ENCODE assay signal across 16 cellular contexts in the genomic region with DNA sequence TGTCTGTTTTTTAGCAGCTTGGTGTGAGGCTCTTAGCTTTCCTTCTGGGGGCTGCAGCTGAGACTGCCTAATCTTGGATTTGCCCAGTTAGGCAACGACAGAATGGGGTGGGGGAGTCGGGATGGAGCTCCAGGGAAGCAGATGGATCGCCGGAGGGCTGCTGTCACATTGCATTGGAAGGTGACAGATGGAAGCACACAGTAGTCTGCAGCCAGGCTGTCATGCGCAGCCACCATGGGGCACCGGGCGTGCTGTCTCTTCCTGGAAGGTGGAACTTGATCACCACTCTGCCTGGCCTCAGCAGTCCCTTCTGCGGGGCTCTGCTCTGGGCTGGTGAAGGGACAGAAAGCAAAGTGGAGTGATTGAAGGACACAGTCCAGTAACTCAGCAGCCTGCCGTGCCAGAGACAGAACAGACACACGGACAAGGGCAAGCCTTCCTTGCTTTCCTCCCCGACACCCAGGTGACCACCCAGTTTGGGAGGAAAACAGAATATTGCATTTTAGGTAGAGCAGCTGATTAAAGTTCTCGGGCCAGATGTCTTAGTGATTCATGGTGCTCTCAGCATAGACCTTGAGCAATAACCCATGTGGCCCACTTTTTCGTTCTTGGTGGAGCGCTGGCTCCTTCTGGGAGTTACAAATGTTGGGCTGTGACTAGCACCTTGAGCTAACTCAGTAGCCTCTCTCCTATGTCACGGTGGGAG. TPM values are rescaled to one million over a fixed set of nuclear protein-coding genes. Genes with fewer than 3 reads are reported as not detected.
A peak's percentile ranks its signal among the peaks of the same experiment; 100 is the strongest.
DNase-seq lines count a peak whose midpoint lies in the region; ATAC-seq and TF ChIP-seq lines count a peak whose summit lies in the region.
"Had no signal": no experiment of that assay in that cellular context is flagged by ENCODE, and none has a peak within 500 bp of the region (broad histone marks: within the 10 kb centered on the region; RNA-seq: fewer than 3 reads in every experiment).

No MANE protein-coding gene starts in this region.

- CTCF ChIA-PET in activated CD8-positive, alpha-beta T cell treated with anti-CD3 and anti-CD28 coated beads, Interleukin-2, amount 10 ng/mL, durations not matched to agents 7 days and 5 days (lab: Charles Lee) = no interaction called here
- CTCF ChIA-PET in activated CD8-positive, alpha-beta T cell treated with anti-CD3 and anti-CD28 coated beads for 36 hours (lab: Charles Lee) = interaction anchor here (1.2 to 1.3 kb wide), 2 partner anchors 8 to 12 kb away, joined by 3 to 4 read pairs; no protein-coding TSS in a partner anchor

- no peaks in the 10 kb centered on the region for H3K9me3 Mint-ChIP-seq in activated CD8-positive, alpha-beta T cell treated with anti-CD3 and anti-CD28 coated beads, Interleukin-2, amount 10 ng/mL, durations not matched to agents 7 days and 5 days (ENCODE audit: insufficient read depth)
- no peaks in the 10 kb centered on the region for H3K9me3 Mint-ChIP-seq in activated CD8-positive, alpha-beta T cell treated with anti-CD3 and anti-CD28 coated beads for 36 hours
- H3K9me3 Mint-ChIP-seq: stimulated activated memory B cell treated with anti-CD40 and anti-IgM and Interleukin-4, amounts not matched to agents 10 μg/mL and 1 μg/mL and 100 μg/mL, for 72 hours had no signal

- peaks cover 60% of the 10 kb centered on the region for H3K36me3 Mint-ChIP-seq in activated CD8-positive, alpha-beta T cell treated with anti-CD3 and anti-CD28 coated beads, Interleukin-2, amount 10 ng/mL, durations not matched to agents 7 days and 5 days (ENCODE audit: low read depth)
- H3K36me3 Mint-ChIP-seq in activated CD8-positive, alpha-beta T cell treated with anti-CD3 and anti-CD28 coated beads for 36 hours (ENCODE audit: low read depth) = peaks cover 14% of the 10 kb centered on the region
- H3K36me3 Mint-ChIP-seq: stimulated activated memory B cell treated with anti-CD40 and anti-IgM and Interleukin-4, amounts not matched to agents 10 μg/mL and 1 μg/mL and 100 μg/mL, for 72 hours had no signal

- H3K4me3 Mint-ChIP-seq in activated CD8-positive, alpha-beta T cell treated with anti-CD3 and anti-CD28 coated beads, Interleukin-2, amount 10 ng/mL, durations not matched to agents 7 days and 5 days = no peak overlapping the region
- H3K4me3 Mint-ChIP-seq in activated CD8-positive, alpha-beta T cell treated with anti-CD3 and anti-CD28 coated beads for 36 hours = no peak overlapping the region
- H3K4me3 Mint-ChIP-seq: stimulated activated memory B cell treated with anti-CD40 and anti-IgM and Interleukin-4, amounts not matched to agents 10 μg/mL and 1 μg/mL and 100 μg/mL, for 72 hours had no signal

- H3K27me3 Mint-ChIP-seq in activated CD8-positive, alpha-beta T cell treated with anti-CD3 and anti-CD28 coated beads, Interleukin-2, amount 10 ng/mL, durations not matched to agents 7 days and 5 days (ENCODE audit: low read depth) = no peaks in the 10 kb centered on the region
- no peaks in the 10 kb centered on the region for H3K27me3 Mint-ChIP-seq in activated CD8-positive, alpha-beta T cell treated with anti-CD3 and anti-CD28 coated beads for 36 hours
- H3K27me3 Mint-ChIP-seq: stimulated activated memory B cell treated with anti-CD40 and anti-IgM and Interleukin-4, amounts not matched to agents 10 μg/mL and 1 μg/mL and 100 μg/mL, for 72 hours had no signal

- peaks cover 35% of the 10 kb centered on the region for H3K4me1 Mint-ChIP-seq in activated CD8-positive, alpha-beta T cell treated with anti-CD3 and anti-CD28 coated beads, Interleukin-2, amount 10 ng/mL, durations not matched to agents 7 days and 5 days (ENCODE audit: low read depth)
- peaks cover 31% of the 10 kb centered on the region for H3K4me1 Mint-ChIP-seq in activated CD8-positive, alpha-beta T cell treated with anti-CD3 and anti-CD28 coated beads for 36 hours (ENCODE audit: low read depth)
- H3K4me1 Mint-ChIP-seq: stimulated activated memory B cell treated with anti-CD40 and anti-IgM and Interleukin-4, amounts not matched to agents 10 μg/mL and 1 μg/mL and 100 μg/mL, for 72 hours had no signal

- H3K36me3 ChIP-seq in MG63 = no peaks in the 10 kb centered on the region

- no peaks in the 10 kb centered on the region for H3K9me3 ChIP-seq in MG63

- H3K4me3 ChIP-seq in MG63 = no peak overlapping the region
- H3K4me3 ChIP-seq: BLaER1 treated with 17β-estradiol and CSF1 and Interleukin-3, amounts not matched to agents 10 nM and 100 nM had no signal

- intact Hi-C loops in activated CD8-positive, alpha-beta T cell treated with anti-CD3 and anti-CD28 coated beads for 36 hours (cut with micrococcal nuclease) = no loop called here

- no peak for ATAC-seq in activated CD8-positive, alpha-beta T cell treated with anti-CD3 and anti-CD28 coated beads, Interleukin-2, amount 10 ng/mL, durations not matched to agents 7 days and 5 days
- ATAC-seq in activated CD8-positive, alpha-beta T cell treated with anti-CD3 and anti-CD28 coated beads for 36 hours = no peak
- ATAC-seq in HG03442 (IDR thresholded peaks at IDR 0.05; ENCODE audit: unreplicated experiment) (no peak), HG03571 (IDR thresholded peaks at IDR 0.05; ENCODE audit: unreplicated experiment) (no peak)
- ATAC-seq: stimulated activated memory B cell treated with anti-CD40 and anti-IgM and Interleukin-4, amounts not matched to agents 10 μg/mL and 1 μg/mL and 100 μg/mL, for 72 hours had no signal

- TF ChIP-seq CTCF in activated CD8-positive, alpha-beta T cell treated with anti-CD3 and anti-CD28 coated beads for 36 hours (IDR thresholded peaks at IDR 0.05) = no peak

- H3K27ac ChIP-seq in caudate nucleus (ENCODE audit: low read depth, low read length) (peak overlapping the region; percentile 19), substantia nigra (ENCODE audit: low read depth, low read length, poor library complexity, severe bottlenecking) (peak overlapping the region; percentile 24)
- H3K27ac ChIP-seq: BLaER1 treated with 17β-estradiol and CSF1 and Interleukin-3, amounts not matched to agents 10 nM and 100 nM had no signal

- POLR2A ChIA-PET in activated CD8-positive, alpha-beta T cell treated with anti-CD3 and anti-CD28 coated beads, Interleukin-2, amount 10 ng/mL, durations not matched to agents 7 days and 5 days (lab: Charles Lee) = no interaction called here
- POLR2A ChIA-PET in activated CD8-positive, alpha-beta T cell treated with anti-CD3 and anti-CD28 coated beads for 36 hours (lab: Charles Lee) = interaction anchor here (1.1 to 1.4 kb wide), 2 partner anchors 11 to 40 kb away, joined by 3 read pairs; no protein-coding TSS in a partner anchor

- no peak for DNase-seq in activated CD8-positive, alpha-beta T cell treated with anti-CD3 and anti-CD28 coated beads, Interleukin-2, amount 10 ng/mL, durations not matched to agents 7 days and 5 days
- no peak for DNase-seq in activated CD8-positive, alpha-beta T cell treated with anti-CD3 and anti-CD28 coated beads for 36 hours
- peak in 2 of 61 donors; percentile 28 to 97 for DNase-seq in caudate nucleus (lab: John Stamatoyannopoulos, UW)
- DNase-seq in islet precursor cell = peak; percentile 40
- DNase-seq in substantia nigra (lab: John Stamatoyannopoulos, UW) = peak in 3 of 49 donors; percentile 45 to 83 (median 74)
- DNase-seq in MG63 = no peak
- DNase-seq: activated gamma-delta T cell, DMS79 treated with DMSO at 0.1 percent for 48 hours, hippocampal formation, kidney glomerular epithelial cell, NCI-H2029, trophoblast cell had no signal

- H3K27me3 ChIP-seq in MG63 = no peaks in the 10 kb centered on the region
- H3K27me3 ChIP-seq: BLaER1 treated with 17β-estradiol and CSF1 and Interleukin-3, amounts not matched to agents 10 nM and 100 nM had no signal

- peak overlapping the region; percentile 37 for H3K27ac Mint-ChIP-seq in activated CD8-positive, alpha-beta T cell treated with anti-CD3 and anti-CD28 coated beads, Interleukin-2, amount 10 ng/mL, durations not matched to agents 7 days and 5 days
- H3K27ac Mint-ChIP-seq in activated CD8-positive, alpha-beta T cell treated with anti-CD3 and anti-CD28 coated beads for 36 hours = no peak overlapping the region
- H3K27ac Mint-ChIP-seq: stimulated activated memory B cell treated with anti-CD40 and anti-IgM and Interleukin-4, amounts not matched to agents 10 μg/mL and 1 μg/mL and 100 μg/mL, for 72 hours had no signal

RNA-seq across cellular contexts. Expression of a gene that starts 40.9 kb away (rescaled TPM):
- total RNA-seq in activated CD8-positive, alpha-beta T cell treated with anti-CD3 and anti-CD28 coated beads, Interleukin-2, amount 10 ng/mL, durations not matched to agents 7 days and 5 days = 10 to 100 TPM; 76.9 to 87.0 TPM
- 10 to 100 TPM; 32.6 to 36.5 TPM for total RNA-seq in activated CD8-positive, alpha-beta T cell treated with anti-CD3 and anti-CD28 coated beads for 36 hours
- 1.1 and 4.6 TPM in 2 replicates for total RNA-seq in MG63 (2014; rRNA removed; shearing (Covaris generic); ENCODE audit: low replicate concordance)
